In the genomic region with DNA sequence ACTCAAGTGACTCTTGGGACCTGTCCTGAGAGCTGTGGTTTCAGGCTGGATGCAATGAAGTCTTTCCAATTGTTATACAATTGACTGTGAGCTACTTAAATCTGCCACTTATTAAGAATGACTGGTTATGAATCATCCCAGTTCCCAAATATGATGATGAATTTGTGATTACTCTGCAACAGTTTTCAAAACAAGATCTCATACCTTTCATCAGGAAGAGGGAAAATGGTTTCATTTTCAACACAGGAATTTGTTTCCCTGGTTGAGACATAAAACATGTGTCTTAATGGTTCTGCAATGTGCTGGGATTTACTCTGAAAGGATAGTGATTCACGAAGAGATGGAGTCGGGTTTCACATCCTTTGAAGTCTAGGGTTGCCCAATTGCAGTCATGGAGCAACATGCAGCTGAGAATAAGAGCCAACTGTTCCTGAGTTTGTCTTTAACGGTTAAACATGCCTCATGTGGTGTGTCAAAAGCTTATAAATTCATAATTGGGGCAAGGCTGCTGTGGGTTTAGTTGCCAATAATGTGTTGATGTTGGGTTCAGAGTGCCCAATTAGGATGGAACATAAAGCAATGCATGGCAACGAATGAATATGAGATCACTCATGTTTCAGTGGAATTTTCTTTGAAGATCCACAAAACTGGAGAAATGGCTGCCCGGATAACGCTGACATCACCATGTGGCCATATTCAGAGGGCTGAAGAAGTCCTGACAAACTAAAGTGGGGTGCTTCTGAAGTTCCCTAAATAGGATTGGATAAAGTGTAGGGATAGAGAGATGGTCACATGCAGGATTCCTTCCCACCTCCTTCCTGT, we compare ENCODE assay signal across 10 cellular contexts. TPM values are rescaled to one million over a fixed set of nuclear protein-coding genes. Genes with fewer than 3 reads are reported as not detected.
A peak's percentile ranks its signal among the peaks of the same experiment; 100 is the strongest.
DNase-seq lines count a peak whose midpoint lies in the region; ATAC-seq and TF ChIP-seq lines count a peak whose summit lies in the region.
"Had no signal": no experiment of that assay in that cellular context is flagged by ENCODE, and none has a peak within 500 bp of the region (broad histone marks: within the 10 kb centered on the region; RNA-seq: fewer than 3 reads in every experiment).

No MANE protein-coding gene starts in this region.

- H3K36me3 ChIP-seq in SK-N-SH (replicated peaks in 1 of 2; ENCODE audit: control insufficient read depth in 1 of 2, insufficient read depth in 2 of 2, low read length in 1 of 2) (no peaks in the 10 kb centered on the region), hepatocyte (replicated peaks; ENCODE audit: insufficient read depth, low read depth) (no peaks in the 10 kb centered on the region), uterus (no peaks in the 10 kb centered on the region)

- H3K4me3 ChIP-seq in SK-N-SH (ENCODE audit: low read depth in 2 of 2, low read length in 1 of 2) (peak overlapping the region; percentile 17 to 19; a peak in 3 of 4 replicates), hepatocyte (no peak overlapping the region), uterus (no peak overlapping the region)

- H3K9me3 ChIP-seq in SK-N-SH (no peaks in the 10 kb centered on the region), hepatocyte (ENCODE audit: low read depth) (no peaks in the 10 kb centered on the region), uterus (no peaks in the 10 kb centered on the region)

- no peaks in the 10 kb centered on the region for H3K79me2 ChIP-seq in SK-N-SH (ENCODE audit: insufficient read depth)
- no peaks in the 10 kb centered on the region for H3K79me2 ChIP-seq in hepatocyte

- H3K27me3 ChIP-seq in SK-N-SH (ENCODE audit: insufficient read depth) (no peaks in the 10 kb centered on the region), hepatocyte (no peaks in the 10 kb centered on the region), uterus (no peaks in the 10 kb centered on the region)

- no peak for TF ChIP-seq POLR2A in uterus (IDR thresholded peaks at IDR 0.05)

- H2AFZ ChIP-seq in SK-N-SH (ENCODE audit: low read depth) (peak overlapping the region; percentile 32; the same call in 1 of the 2 replicates), hepatocyte (no peak overlapping the region)

- POLR2A ChIA-PET in SK-N-SH (lab: Yijun Ruan, JAX), result no interaction called here

- H3K9me2 ChIP-seq in SK-N-SH, result no peaks in the 10 kb centered on the region
- no peaks in the 10 kb centered on the region for H3K9me2 ChIP-seq in hepatocyte (replicated peaks; ENCODE audit: insufficient read depth)

- no peak for TF ChIP-seq RAD21 in SK-N-SH (IDR thresholded peaks at IDR 0.05; ENCODE audit: low read length)

- ATAC-seq in GM18517 (IDR thresholded peaks at IDR 0.05; ENCODE audit: unreplicated experiment) (no peak), HG03139 (IDR thresholded peaks at IDR 0.05; ENCODE audit: unreplicated experiment) (no peak)

- intact Hi-C loops in uterus (cut with DNase I; ENCODE audit: low total_unique reads), result no loop called here

- CTCF ChIA-PET in SK-N-SH (lab: Yijun Ruan, JAX), result interaction anchor here (1.0 to 1.7 kb wide), 3 partner anchors 16 to 67 kb away, joined by 3 to 4 read pairs (median 3); no protein-coding TSS in a partner anchor

- peak overlapping the region; percentile 53 to 94; a peak in 3 of 4 replicates for H3K27ac ChIP-seq in SK-N-SH (ENCODE audit: low read depth in 2 of 2, low read length in 1 of 2)
- H3K27ac ChIP-seq in hepatocyte, result peak overlapping the region; percentile 85
- peak overlapping the region in 1 of 2 donors; percentile 56 for H3K27ac ChIP-seq in uterus
- H3K27ac ChIP-seq: C4-2B had no signal

- H3K4me2 ChIP-seq in SK-N-SH (peak overlapping the region; percentile 59), hepatocyte (peak overlapping the region; percentile 50)

- H3K4me1 ChIP-seq in SK-N-SH (ENCODE audit: control insufficient read depth in 1 of 2, insufficient read depth in 2 of 2, low read depth in 1 of 2, low read length in 1 of 2), result peaks cover 0 to 22% of the 10 kb centered on the region in 2 experiments
- H3K4me1 ChIP-seq in hepatocyte (ENCODE audit: insufficient read depth), result peaks cover 10% of the 10 kb centered on the region
- H3K4me1 ChIP-seq in uterus, result no peaks in the 10 kb centered on the region

- peak overlapping the region; percentile 64 for H3K9ac ChIP-seq in SK-N-SH

- TF ChIP-seq EP300 in SK-N-SH (IDR thresholded peaks at IDR 0.05; ENCODE audit: borderline replicate concordance in 1 of 2, low read depth in 1 of 2, low read length in 1 of 2), result peak; percentile 41 to 93; a peak in 3 of 4 replicates

- WGBS in SK-N-SH (ENCODE audit: low lambda C conversion rate), result 2% methylated on average over 6 of the region's 6 CpGs
- 29% methylated on average over 6 of the region's 6 CpGs for WGBS in hepatocyte (ENCODE audit: low lambda C conversion rate, missing lambda C conversion rate)

- H4K20me1 ChIP-seq in SK-N-SH (ENCODE audit: insufficient read depth) (no peaks in the 10 kb centered on the region), hepatocyte (ENCODE audit: insufficient read depth, poor library complexity, severe bottlenecking) (no peaks in the 10 kb centered on the region)

- peaks cover 38% of the 10 kb centered on the region for H3F3A ChIP-seq in SK-N-SH (replicated peaks; ENCODE audit: insufficient read depth)

- TF ChIP-seq CTCF in SK-N-SH (IDR thresholded peaks at IDR 0.05), result no peak
- no peak for TF ChIP-seq CTCF in hepatocyte (IDR thresholded peaks at IDR 0.05; ENCODE audit: poor library complexity)
- TF ChIP-seq CTCF in uterus (IDR thresholded peaks at IDR 0.05), result no peak

- DNase-seq in NCI-H524 (lab: John Stamatoyannopoulos, UW), result peak; percentile 3 to 57
- DNase-seq in NCI-H524 treated with DMSO at 0.1 percent for 48 hours (lab: John Stamatoyannopoulos, UW), result no peak
- no peak for DNase-seq in SK-N-SH
- peak; percentile 86 for DNase-seq in hepatocyte (ENCODE audit: low spot score)
- DNase-seq in uterus, result peak; percentile 29 to 71
- DNase-seq in inferior parietal cortex (ENCODE audit: extremely low spot score), result no peak

TF ChIP-seq in SK-N-SH, 30 proteins besides CTCF, POLR2A, EP300 and RAD21 (continues in another document):
- TF ChIP-seq JUND (IDR thresholded peaks at IDR 0.05) (peak; percentile 96), RXRA (IDR thresholded peaks at IDR 0.05; ENCODE audit: borderline replicate concordance, low read depth) (peak; percentile 82), SMC3 (IDR thresholded peaks at IDR 0.05; ENCODE audit: low read depth, low read length) (no peak), POLR2AphosphoS5 (IDR thresholded peaks at IDR 0.05; ENCODE audit: low read depth, low read length) (peak; percentile 86), YY1 (IDR thresholded peaks at IDR 0.05; ENCODE audit: low read depth) (peak; percentile 65), MXI1 (IDR thresholded peaks at IDR 0.05; ENCODE audit: low read depth, low read length) (no peak), FOXM1 (IDR thresholded peaks at IDR 0.05; ENCODE audit: low read depth) (peak; percentile 87; the same call in 1 of the 2 replicates), ELF1 (IDR thresholded peaks at IDR 0.05) (peak; percentile 35; the same call in 1 of the 2 replicates)
- TF ChIP-seq, protein P1, sequence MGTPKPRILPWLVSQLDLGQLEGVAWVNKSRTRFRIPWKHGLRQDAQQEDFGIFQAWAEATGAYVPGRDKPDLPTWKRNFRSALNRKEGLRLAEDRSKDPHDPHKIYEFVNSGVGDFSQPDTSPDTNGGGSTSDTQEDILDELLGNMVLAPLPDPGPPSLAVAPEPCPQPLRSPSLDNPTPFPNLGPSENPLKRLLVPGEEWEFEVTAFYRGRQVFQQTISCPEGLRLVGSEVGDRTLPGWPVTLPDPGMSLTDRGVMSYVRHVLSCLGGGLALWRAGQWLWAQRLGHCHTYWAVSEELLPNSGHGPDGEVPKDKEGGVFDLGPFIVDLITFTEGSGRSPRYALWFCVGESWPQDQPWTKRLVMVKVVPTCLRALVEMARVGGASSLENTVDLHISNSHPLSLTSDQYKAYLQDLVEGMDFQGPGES (IDR thresholded peaks at IDR 0.05; ENCODE audit: low read depth, low read length), result no peak
- TF ChIP-seq, protein P2, sequence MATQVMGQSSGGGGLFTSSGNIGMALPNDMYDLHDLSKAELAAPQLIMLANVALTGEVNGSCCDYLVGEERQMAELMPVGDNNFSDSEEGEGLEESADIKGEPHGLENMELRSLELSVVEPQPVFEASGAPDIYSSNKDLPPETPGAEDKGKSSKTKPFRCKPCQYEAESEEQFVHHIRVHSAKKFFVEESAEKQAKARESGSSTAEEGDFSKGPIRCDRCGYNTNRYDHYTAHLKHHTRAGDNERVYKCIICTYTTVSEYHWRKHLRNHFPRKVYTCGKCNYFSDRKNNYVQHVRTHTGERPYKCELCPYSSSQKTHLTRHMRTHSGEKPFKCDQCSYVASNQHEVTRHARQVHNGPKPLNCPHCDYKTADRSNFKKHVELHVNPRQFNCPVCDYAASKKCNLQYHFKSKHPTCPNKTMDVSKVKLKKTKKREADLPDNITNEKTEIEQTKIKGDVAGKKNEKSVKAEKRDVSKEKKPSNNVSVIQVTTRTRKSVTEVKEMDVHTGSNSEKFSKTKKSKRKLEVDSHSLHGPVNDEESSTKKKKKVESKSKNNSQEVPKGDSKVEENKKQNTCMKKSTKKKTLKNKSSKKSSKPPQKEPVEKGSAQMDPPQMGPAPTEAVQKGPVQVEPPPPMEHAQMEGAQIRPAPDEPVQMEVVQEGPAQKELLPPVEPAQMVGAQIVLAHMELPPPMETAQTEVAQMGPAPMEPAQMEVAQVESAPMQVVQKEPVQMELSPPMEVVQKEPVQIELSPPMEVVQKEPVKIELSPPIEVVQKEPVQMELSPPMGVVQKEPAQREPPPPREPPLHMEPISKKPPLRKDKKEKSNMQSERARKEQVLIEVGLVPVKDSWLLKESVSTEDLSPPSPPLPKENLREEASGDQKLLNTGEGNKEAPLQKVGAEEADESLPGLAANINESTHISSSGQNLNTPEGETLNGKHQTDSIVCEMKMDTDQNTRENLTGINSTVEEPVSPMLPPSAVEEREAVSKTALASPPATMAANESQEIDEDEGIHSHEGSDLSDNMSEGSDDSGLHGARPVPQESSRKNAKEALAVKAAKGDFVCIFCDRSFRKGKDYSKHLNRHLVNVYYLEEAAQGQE (IDR thresholded peaks at IDR 0.05; ENCODE audit: low read depth, low read length), result no peak
- TF ChIP-seq, protein P3, sequence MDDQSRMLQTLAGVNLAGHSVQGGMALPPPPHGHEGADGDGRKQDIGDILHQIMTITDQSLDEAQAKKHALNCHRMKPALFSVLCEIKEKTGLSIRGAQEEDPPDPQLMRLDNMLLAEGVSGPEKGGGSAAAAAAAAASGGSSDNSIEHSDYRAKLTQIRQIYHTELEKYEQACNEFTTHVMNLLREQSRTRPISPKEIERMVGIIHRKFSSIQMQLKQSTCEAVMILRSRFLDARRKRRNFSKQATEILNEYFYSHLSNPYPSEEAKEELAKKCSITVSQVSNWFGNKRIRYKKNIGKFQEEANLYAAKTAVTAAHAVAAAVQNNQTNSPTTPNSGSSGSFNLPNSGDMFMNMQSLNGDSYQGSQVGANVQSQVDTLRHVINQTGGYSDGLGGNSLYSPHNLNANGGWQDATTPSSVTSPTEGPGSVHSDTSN (IDR thresholded peaks at IDR 0.05), result peak; percentile 95

RNA-seq across cellular contexts. Expression of a gene that starts 41.0 kb away (rescaled TPM):
- polyA plus RNA-seq in SK-N-SH (2012; rRNA removed) (8.8 and 9.1 TPM in 2 replicates), hepatocyte (not detected in 2 replicates)
- polyA plus RNA-seq in SK-N-SH (2012; cell fraction: cytosol; rRNA removed), result 6.8 and 6.9 TPM in 2 replicates
- polyA plus RNA-seq in SK-N-SH (2012; cell fraction: nucleus; rRNA removed), result 9.5 and 17.7 TPM in 2 replicates
- total RNA-seq in hepatocyte (1.5 and 1.9 TPM in 2 replicates), uterus (1 to 10 TPM in 1 of 4 donors, not detected in 3; 4.8 TPM)
- total RNA-seq: temporal lobe had no signal

Comparison
In these comparisons a context has a peak if more than half of its experiments do, and no peak if none do; other contexts are left out.
1. DNase-seq: peak in NCI-H524 (2 of 2), hepatocyte (single experiment) and uterus (2 of 2); none in NCI-H524 treated with DMSO at 0.1 percent for 48 hours (single experiment), SK-N-SH (single experiment) and inferior parietal cortex (single experiment).
2. H3K4me3 ChIP-seq: peak in SK-N-SH (2 of 2); none in hepatocyte (single experiment) and uterus (0 of 2).